ENCODE assay signal across 12 cellular contexts in genomic region chr2:46377287-46377605, GRCh38.
DNase-seq lines count a peak whose midpoint lies in the region; ATAC-seq and TF ChIP-seq lines count a peak whose summit lies in the region.
"Had no signal": no experiment of that assay in that cellular context is flagged by ENCODE, and none has a peak within 500 bp of the region (broad histone marks: within the 10 kb centered on the region; RNA-seq: fewer than 3 reads in every experiment).

No MANE protein-coding gene starts in this region.

- H3K27ac ChIP-seq in SK-N-SH (ENCODE audit: low read depth in 2 of 2, low read length in 1 of 2) = peak overlapping the region in 1 of 2 experiments; percentile 98; a peak in 1 of 4 replicates
- H3K27ac ChIP-seq in sigmoid colon = peak overlapping the region in 3 of 4 donors; percentile 7 to 51 (median 39)
- H3K27ac ChIP-seq: KMS-11 had no signal

- H2AFZ ChIP-seq in SK-N-SH (ENCODE audit: low read depth) = no peak overlapping the region

- peak; percentile 43 for TF ChIP-seq RAD21 in SK-N-SH (IDR thresholded peaks at IDR 0.05; ENCODE audit: low read length)

- POLR2A ChIA-PET in SK-N-SH (lab: Yijun Ruan, JAX) = no interaction called here

- no peak for TF ChIP-seq POLR2A in sigmoid colon (IDR thresholded peaks at IDR 0.05)

- H3K4me2 ChIP-seq in SK-N-SH = no peak overlapping the region
- H3K4me2 ChIP-seq: KMS-11 had no signal

- intact Hi-C loops in left cardiac atrium (cut with DNase I) = loop anchor here in 1 of 2 donors (5.0 to 10.0 kb wide), 3 partner anchors 78 to 372 kb away; no protein-coding TSS in a partner anchor
- intact Hi-C loops in sigmoid colon (cut with DNase I) = no loop called here

- WGBS in SK-N-SH (ENCODE audit: low lambda C conversion rate) = 93% methylated on average over 11 of the region's 11 CpGs
- WGBS in sigmoid colon, 2 donors = 82 to 90% methylated on average over 11 of the region's 11 CpGs

- H3F3A ChIP-seq in SK-N-SH (replicated peaks; ENCODE audit: insufficient read depth) = no peaks in the 10 kb centered on the region

- ATAC-seq in left cardiac atrium = peak; percentile 24 to 48
- no peak for ATAC-seq in HG03457 (IDR thresholded peaks at IDR 0.05; ENCODE audit: unreplicated experiment)
- no peak for ATAC-seq in GM19455 (IDR thresholded peaks at IDR 0.05; ENCODE audit: unreplicated experiment)
- ATAC-seq: activated T-cell treated with anti-CD3 and anti-CD28 coated beads, Interleukin-2, amount 50 U/mL, for 72 hours had no signal

- H3K9me3 ChIP-seq in SK-N-SH = no peaks in the 10 kb centered on the region
- no peaks in the 10 kb centered on the region for H3K9me3 ChIP-seq in sigmoid colon

- no peak for TF ChIP-seq EP300 in SK-N-SH (IDR thresholded peaks at IDR 0.05; ENCODE audit: borderline replicate concordance in 1 of 2, low read depth in 1 of 2, low read length in 1 of 2)
- TF ChIP-seq EP300 in sigmoid colon (IDR thresholded peaks at IDR 0.05) = no peak

- no peaks in the 10 kb centered on the region for H3K27me3 ChIP-seq in SK-N-SH (ENCODE audit: insufficient read depth)
- H3K27me3 ChIP-seq in sigmoid colon = no peaks in the 10 kb centered on the region

- DNase-seq in DMS 273 treated with DMSO at 0.1 percent for 48 hours (lab: John Stamatoyannopoulos, UW) (peak; percentile 84), SK-N-SH (peak; percentile 47), left cardiac atrium (no peak), sigmoid colon (no peak), kidney glomerular epithelial cell (lab: John Stamatoyannopoulos, UW) (no peak)
- no peak for DNase-seq in effector CD8-positive, alpha-beta T cell (lab: John Stamatoyannopoulos, UW)
- DNase-seq: activated T-cell treated with anti-CD3 and anti-CD28 coated beads, Interleukin-2, amount 50 U/mL, for 72 hours; NCI-H1417 treated with DMSO at 0.1 percent for 48 hours; stimulated activated naive CD4-positive, alpha-beta T cell had no signal

- H3K79me2 ChIP-seq in SK-N-SH (ENCODE audit: insufficient read depth) = no peaks in the 10 kb centered on the region

- H4K20me1 ChIP-seq in SK-N-SH (ENCODE audit: insufficient read depth) = no peaks in the 10 kb centered on the region

- H3K9ac ChIP-seq in SK-N-SH = no peak overlapping the region
- H3K9ac ChIP-seq: KMS-11 had no signal

- H3K36me3 ChIP-seq in SK-N-SH (replicated peaks in 1 of 2; ENCODE audit: control insufficient read depth in 1 of 2, insufficient read depth in 2 of 2, low read length in 1 of 2) (peaks cover 73 to 95% of the 10 kb centered on the region in 2 experiments), sigmoid colon (peaks cover 0 to 7% (median 0%) of the 10 kb centered on the region in 4 donors)

- H3K4me1 ChIP-seq in SK-N-SH (ENCODE audit: control insufficient read depth in 1 of 2, insufficient read depth in 2 of 2, low read depth in 1 of 2, low read length in 1 of 2) (peaks cover 0 to 54% of the 10 kb centered on the region in 2 experiments; a peak in 2 of 4 replicates), sigmoid colon (peaks cover 0 to 37% (median 17%) of the 10 kb centered on the region in 4 donors)

- CTCF ChIA-PET in SK-N-SH (lab: Yijun Ruan, JAX) = interaction anchor here (1.5 to 4.3 kb wide), 4 partner anchors 10 to 366 kb away, joined by 4 to 20 read pairs (median 8); no protein-coding TSS in a partner anchor

- TF ChIP-seq CTCF in SK-N-SH (IDR thresholded peaks at IDR 0.05) (peak; percentile 13; the same call in 1 of the 2 replicates), sigmoid colon (IDR thresholded peaks at IDR 0.05) (no peak)

- H3K9me2 ChIP-seq in SK-N-SH = no peaks in the 10 kb centered on the region

- H3K4me3 ChIP-seq in SK-N-SH (ENCODE audit: low read depth in 2 of 2, low read length in 1 of 2) (no peak overlapping the region), sigmoid colon (no peak overlapping the region)

TF ChIP-seq in SK-N-SH, 30 proteins besides CTCF, POLR2A, EP300 and RAD21:
- TF ChIP-seq SMC3 (IDR thresholded peaks at IDR 0.05; ENCODE audit: low read depth, low read length) (peak; percentile 15; the same call in 1 of the 2 replicates), SIN3A (IDR thresholded peaks at IDR 0.05; ENCODE audit: borderline replicate concordance, low read depth, low read length) (no peak), ELF1 (IDR thresholded peaks at IDR 0.05) (no peak)

Comparison
In these comparisons a context has a peak if more than half of its experiments do, and no peak if none do; other contexts are left out.
1. DNase-seq: peak in DMS 273 treated with DMSO at 0.1 percent for 48 hours (single experiment) and SK-N-SH (single experiment); none in left cardiac atrium (single experiment), sigmoid colon (single experiment), kidney glomerular epithelial cell (single experiment) and effector CD8-positive, alpha-beta T cell (single experiment).
2. ATAC-seq: peak in left cardiac atrium (2 of 2); none in HG03457 (single experiment) and GM19455 (single experiment).